35 cellular contexts compared by ENCODE assay signal in the genomic region with DNA sequence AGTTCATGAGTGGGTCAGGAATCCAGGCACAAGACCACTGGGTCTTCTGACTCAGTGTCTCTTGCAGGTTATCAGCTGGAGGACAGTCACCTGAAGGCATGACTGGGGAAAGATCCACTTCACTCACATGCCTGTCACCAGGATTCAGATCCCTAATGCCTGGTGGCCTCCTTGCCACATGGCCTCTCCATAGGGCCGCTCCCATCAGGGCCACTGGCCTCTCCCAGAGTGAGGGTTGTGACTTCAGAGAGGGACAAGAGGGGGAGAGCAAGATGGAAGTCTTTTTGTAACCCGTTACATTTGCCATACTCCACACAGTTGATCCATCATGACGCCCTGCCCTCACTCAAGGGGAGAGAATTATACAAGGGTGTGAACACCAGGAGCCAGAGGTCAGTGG. TPM values are rescaled to one million over a fixed set of nuclear protein-coding genes. Genes with fewer than 3 reads are reported as not detected.
"Had no signal": no experiment of that assay in that cellular context is flagged by ENCODE, and none has a peak within 500 bp of the region (broad histone marks: within the 10 kb centered on the region; RNA-seq: fewer than 3 reads in every experiment).

No MANE protein-coding gene starts in this region.

- H3K4me3 Mint-ChIP-seq: dendritic cell treated with granulocyte-macrophage colony-stimulating factor and Interleukin-4, amounts not matched to agents 40 ng/mL and 50 ng/mL, for 4 days; endodermal cell; naive thymus-derived CD8-positive, alpha-beta T cell; neural crest cell; stimulated activated effector memory CD8-positive, alpha-beta T cell treated with anti-CD3 and anti-CD28 coated beads, Interleukin-12 subunit alpha, Interleukin-12 subunit beta, amount 100 ng/mL, for 72 hours; type B pancreatic cell had no signal

- H3K9me3 Mint-ChIP-seq: dendritic cell treated with granulocyte-macrophage colony-stimulating factor and Interleukin-4, amounts not matched to agents 40 ng/mL and 50 ng/mL, for 4 days; endodermal cell; type B pancreatic cell had no signal

- H3K4me3 ChIP-seq: colonic mucosa, esophagus muscularis mucosa, gastroesophageal sphincter, heart left ventricle, hepatocyte, left ventricle myocardium inferior, lower lobe of right lung, right lobe of liver, smooth muscle cell, testis, tibial artery had no signal

- ATAC-seq: foreskin keratinocyte; gastroesophageal sphincter; heart left ventricle; left cardiac atrium; lower lobe of right lung; naive thymus-derived CD8-positive, alpha-beta T cell; right lobe of liver; stimulated activated effector memory CD8-positive, alpha-beta T cell treated with anti-CD3 and anti-CD28 coated beads, Interleukin-12 subunit alpha, Interleukin-12 subunit beta, amount 100 ng/mL, for 72 hours had no signal

- H3K27me3 ChIP-seq: colonic mucosa, right lobe of liver, testis had no signal

- H3K4me1 ChIP-seq: colonic mucosa, esophagus muscularis mucosa, foreskin keratinocyte, gastroesophageal sphincter, heart left ventricle, left ventricle myocardium inferior, lower lobe of right lung, right lobe of liver, tibial artery had no signal

- H3K36me3 ChIP-seq: colonic mucosa, esophagus muscularis mucosa, gastroesophageal sphincter, heart left ventricle, left ventricle myocardium inferior, lower lobe of right lung, right lobe of liver, tibial artery had no signal

- FAIRE-seq: endothelial cell of umbilical vein, urothelium cell line had no signal

- H3K27ac Mint-ChIP-seq: dendritic cell treated with granulocyte-macrophage colony-stimulating factor and Interleukin-4, amounts not matched to agents 40 ng/mL and 50 ng/mL, for 4 days; endodermal cell; naive thymus-derived CD8-positive, alpha-beta T cell; stimulated activated effector memory CD8-positive, alpha-beta T cell treated with anti-CD3 and anti-CD28 coated beads, Interleukin-12 subunit alpha, Interleukin-12 subunit beta, amount 100 ng/mL, for 72 hours; type B pancreatic cell had no signal

- H3K4me1 Mint-ChIP-seq: endodermal cell; stimulated activated effector memory CD8-positive, alpha-beta T cell treated with anti-CD3 and anti-CD28 coated beads, Interleukin-12 subunit alpha, Interleukin-12 subunit beta, amount 100 ng/mL, for 72 hours had no signal

- H3K36me3 Mint-ChIP-seq: stimulated activated effector memory CD8-positive, alpha-beta T cell treated with anti-CD3 and anti-CD28 coated beads, Interleukin-12 subunit alpha, Interleukin-12 subunit beta, amount 100 ng/mL, for 72 hours; type B pancreatic cell had no signal

- H3K9me3 ChIP-seq: colonic mucosa, esophagus muscularis mucosa, gastroesophageal sphincter, heart left ventricle, left ventricle myocardium inferior, lower lobe of right lung, right lobe of liver, testis had no signal

- DNase-seq: central memory CD4-positive, alpha-beta T cell; colonic mucosa; effector CD8-positive, alpha-beta T cell; endodermal cell; foreskin keratinocyte; heart left ventricle; left cardiac atrium; left ventricle myocardium inferior; lower lobe of right lung; naive thymus-derived CD8-positive, alpha-beta T cell; retina; stimulated activated CD4-positive, alpha-beta T cell treated with anti-CD3 and anti-CD28 coated beads, Interleukin-2, amount 100 ng/mL, for 24 hours; stimulated activated CD4-positive, alpha-beta T cell treated with anti-CD3 and anti-CD28 coated beads, Interleukin-4, amount 100 ng/mL, for 24 hours; stimulated activated naive CD4-positive, alpha-beta T cell treated with Interleukin-2 at 50 U/mL for 16 hours; substantia nigra; testis; tibial artery had no signal

- H3K27ac ChIP-seq: colonic mucosa, esophagus muscularis mucosa, foreskin keratinocyte, gastroesophageal sphincter, heart left ventricle, hepatocyte, left ventricle myocardium inferior, lower lobe of right lung, right lobe of liver, testis, tibial artery had no signal

RNA-seq across cellular contexts. Expression of gene OTOS, which starts 13.0 kb away (rescaled TPM):
- total RNA-seq: colonic mucosa; endodermal cell; endothelial cell of umbilical vein; epithelial cell of proximal tubule; esophagus muscularis mucosa; fibroblast of lung; foreskin keratinocyte; gastroesophageal sphincter; kidney epithelial cell; left cardiac atrium; left ventricle myocardium inferior; lower lobe of right lung; mesenteric fat pad; myocyte; naive thymus-derived CD8-positive, alpha-beta T cell; neural crest cell; osteocyte; pulmonary artery endothelial cell; right lobe of liver; smooth muscle cell had no signal
- polyA plus RNA-seq: endothelial cell of umbilical vein; fibroblast of lung; foreskin keratinocyte; heart left ventricle; hepatocyte; naive thymus-derived CD8-positive, alpha-beta T cell; smooth muscle cell had no signal
